30 cellular contexts compared by ENCODE assay signal in the genomic region with DNA sequence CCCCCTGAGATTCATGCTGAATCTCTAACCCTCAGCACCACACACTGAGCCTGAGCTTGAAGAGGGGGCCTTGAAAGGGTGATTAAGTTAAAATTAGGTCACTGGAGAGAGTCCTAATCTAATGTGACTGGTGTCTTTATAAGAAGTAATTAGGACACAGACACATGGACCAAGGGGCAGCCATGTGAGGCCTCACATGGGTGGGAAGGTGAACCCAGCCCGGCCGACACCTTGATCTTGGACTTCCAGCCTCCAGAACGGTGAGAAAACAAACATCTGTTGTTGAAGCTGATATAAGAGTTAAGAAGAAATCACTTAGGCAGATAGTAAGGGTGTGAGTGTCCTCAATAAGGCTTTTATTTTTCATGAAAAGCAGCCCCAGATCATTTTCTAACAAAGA.
"Had no signal": no experiment of that assay in that cellular context is flagged by ENCODE, and none has a peak within 500 bp of the region (broad histone marks: within the 10 kb centered on the region; RNA-seq: fewer than 3 reads in every experiment).

No MANE protein-coding gene starts in this region.

- DNase-seq: heart right ventricle; kidney glomerular epithelial cell; left cardiac atrium; left lung; lower lobe of right lung; mammary epithelial cell; mesenchymal stem cell; naive B cell; natural killer cell; nephron progenitor cell; occipital lobe; psoas muscle; sigmoid colon; small intestine; stimulated activated CD4-positive, alpha-beta T cell treated with anti-CD3 and anti-CD28 coated beads, Interleukin-1b, Interleukin-23, amount 100 ng/mL, for 48 hours; stimulated activated CD4-positive, alpha-beta T cell treated with anti-CD3 and anti-CD28 coated beads, Interleukin-2, amount 100 ng/mL, for 48 hours; stimulated activated CD4-positive, alpha-beta T cell treated with anti-CD3 and anti-CD28 coated beads, Interleukin-4, amount 100 ng/mL, for 4 hours; stimulated activated CD8-positive, alpha-beta memory T cell treated with anti-CD3 and anti-CD28 coated beads, Interleukin-4, amount 100 ng/mL, for 48 hours; stimulated activated naive CD4-positive, alpha-beta T cell treated with Interleukin-2 at 50 U/mL for 16 hours; stimulated activated naive CD8-positive, alpha-beta T cell treated with anti-CD3 and anti-CD28 coated beads, Interleukin-15, amount 100 ng/mL, for 72 hours; substantia nigra; upper lobe of left lung had no signal

- H3K4me1 ChIP-seq: left lung, parathyroid adenoma, psoas muscle, right atrium auricular region had no signal

- H3K27ac ChIP-seq: heart right ventricle, hepatocyte, left lung, lower lobe of right lung, neural progenitor cell, neutrophil, parathyroid adenoma, psoas muscle, right atrium auricular region, sigmoid colon, spleen, tibial nerve, upper lobe of left lung had no signal

- H3K4me3 ChIP-seq: heart right ventricle, hepatocyte, left lung, lower lobe of right lung, neural progenitor cell, psoas muscle, right atrium auricular region, sigmoid colon, spleen, tibial nerve, upper lobe of left lung had no signal

- H3K36me3 ChIP-seq: left lung, lower lobe of right lung, neural progenitor cell, neutrophil, right atrium auricular region, sigmoid colon, upper lobe of left lung had no signal

- ATAC-seq: heart right ventricle; left cardiac atrium; left lung; lower lobe of right lung; natural killer cell; psoas muscle; stimulated activated memory B cell treated with anti-CD40 and anti-IgM and Interleukin-4, amounts not matched to agents 10 μg/mL and 1 μg/mL and 100 μg/mL, for 72 hours; stimulated activated naive CD8-positive, alpha-beta T cell treated with anti-CD3 and anti-CD28 coated beads, Interleukin-15, amount 100 ng/mL, for 72 hours had no signal

- H3K9me3 ChIP-seq: heart right ventricle, left lung, lower lobe of right lung, neutrophil, psoas muscle, right atrium auricular region, sigmoid colon, spleen, tibial nerve, upper lobe of left lung had no signal
